Comparison of ENCODE assay signal across 8 cellular contexts in the genomic region with DNA sequence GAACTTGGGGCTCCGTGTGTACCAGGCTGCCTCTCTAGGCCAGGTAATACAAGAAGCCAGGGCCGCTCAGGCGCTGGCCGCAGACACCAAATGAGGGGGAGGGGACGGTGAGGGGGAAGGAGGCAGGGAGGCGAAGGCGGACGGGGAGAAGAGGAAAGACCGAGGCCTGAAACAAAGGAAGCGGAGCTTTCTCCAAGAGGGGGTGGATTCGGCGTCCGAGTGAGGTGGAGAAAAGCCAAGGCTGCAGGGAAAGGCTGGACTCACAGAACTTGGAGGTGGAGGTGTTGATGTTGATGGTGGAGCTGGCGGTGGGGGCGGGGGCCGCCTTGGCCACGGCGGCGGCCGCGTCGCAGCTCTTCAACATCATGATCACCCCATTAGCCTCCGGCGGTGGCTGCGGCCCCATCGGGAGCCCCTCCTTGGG. TPM values are rescaled to one million over a fixed set of nuclear protein-coding genes. Genes with fewer than 3 reads are reported as not detected.
DNase-seq lines count a peak whose midpoint lies in the region; ATAC-seq and TF ChIP-seq lines count a peak whose summit lies in the region.

No MANE protein-coding gene starts in this region.

- peaks cover 3% of the 10 kb centered on the region for H3K27me3 Mint-ChIP-seq in activated B cell treated with CpG ODN at 0.5 μM for 24 hours

- no peak for TF ChIP-seq RAD21 in Ishikawa (IDR thresholded peaks at IDR 0.05; ENCODE audit: low read depth)

- POLR2A ChIA-PET in activated B cell treated with CpG ODN at 0.5 μM for 24 hours (lab: Charles Lee) = interaction anchor here (0.8 to 2.2 kb wide), 6 partner anchors 16 to 842 kb away, joined by 4 to 16 read pairs (median 5); a partner anchor contains a TSS

- H3K4me3 Mint-ChIP-seq in activated B cell treated with CpG ODN at 0.5 μM for 24 hours = peak overlapping the region; percentile 91

- H3K4me1 Mint-ChIP-seq in activated B cell treated with CpG ODN at 0.5 μM for 24 hours = peaks cover 43% of the 10 kb centered on the region

- TF ChIP-seq POLR2A in lower leg skin (IDR thresholded peaks at IDR 0.05) = no peak

- peak; percentile 50 for DNase-seq in D341Med (ENCODE audit: low spot score)
- DNase-seq in activated B cell treated with CpG ODN at 0.5 μM for 24 hours = peak; percentile 33
- peak; percentile 17 for DNase-seq in cortex of kidney (lab: John Stamatoyannopoulos, UW)
- peak in 1 of 2 donors; percentile 50 for DNase-seq in lower leg skin (ENCODE audit: low spot score in 2 of 2)
- peak; percentile 11 for DNase-seq in stimulated activated CD8-positive, alpha-beta memory T cell treated with anti-CD3 and anti-CD28 coated beads, Interleukin-4, amount 100 ng/mL, for 24 hours (ENCODE audit: low read depth)
- no peak for DNase-seq in kidney glomerular epithelial cell (lab: John Stamatoyannopoulos, UW)

- peaks cover 7% of the 10 kb centered on the region for H3K36me3 Mint-ChIP-seq in activated B cell treated with CpG ODN at 0.5 μM for 24 hours (ENCODE audit: low read depth)

- peak overlapping the region; percentile 100 for H3K4me3 ChIP-seq in lower leg skin (ENCODE audit: low read depth, poor library complexity, severe bottlenecking)

- H3K27ac Mint-ChIP-seq in activated B cell treated with CpG ODN at 0.5 μM for 24 hours = peak overlapping the region; percentile 76

- ATAC-seq in GM21528 (IDR thresholded peaks at IDR 0.05; ENCODE audit: low FRiP score, unreplicated experiment) (peak; percentile 26), activated B cell treated with CpG ODN at 0.5 μM for 24 hours (ENCODE audit: low read depth) (no peak)

- CTCF ChIA-PET in activated B cell treated with CpG ODN at 0.5 μM for 24 hours (lab: Charles Lee) = interaction anchor here (1.0 kb wide), 1 partner anchor 34 kb away, joined by 4 read pairs; no protein-coding TSS in a partner anchor

- no peak for TF ChIP-seq EP300 in Ishikawa (IDR thresholded peaks at IDR 0.05; ENCODE audit: borderline replicate concordance)

- TF ChIP-seq CTCF in activated B cell treated with CpG ODN at 0.5 μM for 24 hours (IDR thresholded peaks at IDR 0.05) = no peak
- TF ChIP-seq CTCF in lower leg skin (IDR thresholded peaks at IDR 0.05) = no peak

- WGBS in lower leg skin, 2 donors = 0% methylated on average over 23 to 26 of the region's 26 CpGs

- intact Hi-C loops in activated B cell treated with CpG ODN at 0.5 μM for 24 hours (cut with micrococcal nuclease) (loop anchor here (1.0 to 10.0 kb wide), 7 partner anchors 12 to 1379 kb away; a partner anchor contains a TSS), lower leg skin (cut with DNase I; ENCODE audit: low total_unique reads) (no loop called here)

- no peaks in the 10 kb centered on the region for H3K9me3 Mint-ChIP-seq in activated B cell treated with CpG ODN at 0.5 μM for 24 hours

TF ChIP-seq in Ishikawa, 13 proteins besides CTCF, POLR2A, EP300 and RAD21:
- TF ChIP-seq NFIC (IDR thresholded peaks at IDR 0.05) (no peak), YY1 (IDR thresholded peaks at IDR 0.05; ENCODE audit: low read depth) (0 out of 2 replicates have a peak, but pooled peaks have one; percentile 8)
- TF ChIP-seq, protein P1, sequence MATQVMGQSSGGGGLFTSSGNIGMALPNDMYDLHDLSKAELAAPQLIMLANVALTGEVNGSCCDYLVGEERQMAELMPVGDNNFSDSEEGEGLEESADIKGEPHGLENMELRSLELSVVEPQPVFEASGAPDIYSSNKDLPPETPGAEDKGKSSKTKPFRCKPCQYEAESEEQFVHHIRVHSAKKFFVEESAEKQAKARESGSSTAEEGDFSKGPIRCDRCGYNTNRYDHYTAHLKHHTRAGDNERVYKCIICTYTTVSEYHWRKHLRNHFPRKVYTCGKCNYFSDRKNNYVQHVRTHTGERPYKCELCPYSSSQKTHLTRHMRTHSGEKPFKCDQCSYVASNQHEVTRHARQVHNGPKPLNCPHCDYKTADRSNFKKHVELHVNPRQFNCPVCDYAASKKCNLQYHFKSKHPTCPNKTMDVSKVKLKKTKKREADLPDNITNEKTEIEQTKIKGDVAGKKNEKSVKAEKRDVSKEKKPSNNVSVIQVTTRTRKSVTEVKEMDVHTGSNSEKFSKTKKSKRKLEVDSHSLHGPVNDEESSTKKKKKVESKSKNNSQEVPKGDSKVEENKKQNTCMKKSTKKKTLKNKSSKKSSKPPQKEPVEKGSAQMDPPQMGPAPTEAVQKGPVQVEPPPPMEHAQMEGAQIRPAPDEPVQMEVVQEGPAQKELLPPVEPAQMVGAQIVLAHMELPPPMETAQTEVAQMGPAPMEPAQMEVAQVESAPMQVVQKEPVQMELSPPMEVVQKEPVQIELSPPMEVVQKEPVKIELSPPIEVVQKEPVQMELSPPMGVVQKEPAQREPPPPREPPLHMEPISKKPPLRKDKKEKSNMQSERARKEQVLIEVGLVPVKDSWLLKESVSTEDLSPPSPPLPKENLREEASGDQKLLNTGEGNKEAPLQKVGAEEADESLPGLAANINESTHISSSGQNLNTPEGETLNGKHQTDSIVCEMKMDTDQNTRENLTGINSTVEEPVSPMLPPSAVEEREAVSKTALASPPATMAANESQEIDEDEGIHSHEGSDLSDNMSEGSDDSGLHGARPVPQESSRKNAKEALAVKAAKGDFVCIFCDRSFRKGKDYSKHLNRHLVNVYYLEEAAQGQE (IDR thresholded peaks at IDR 0.05; ENCODE audit: low read depth) = no peak
TF ChIP-seq in Ishikawa: peak in this region for 1.

RNA-seq across cellular contexts. Expression of a gene that starts 0.6 kb away (rescaled TPM):
- total RNA-seq in activated B cell treated with CpG ODN at 0.5 μM for 24 hours (19.8 and 27.1 TPM in 2 replicates), lower leg skin (10 to 100 TPM; 20.8 to 33.7 (median 28.2) TPM)
